1 cellular context compared by ENCODE assay signal in genomic region chr7:151352512-151352911, GRCh38.
TF ChIP-seq lines count a peak whose summit lies in the region.

No MANE protein-coding gene starts in this region.

TF ChIP-seq in GM12878, 131 proteins besides CTCF, POLR2A, EP300 and RAD21:
- TF ChIP-seq, protein P1, sequence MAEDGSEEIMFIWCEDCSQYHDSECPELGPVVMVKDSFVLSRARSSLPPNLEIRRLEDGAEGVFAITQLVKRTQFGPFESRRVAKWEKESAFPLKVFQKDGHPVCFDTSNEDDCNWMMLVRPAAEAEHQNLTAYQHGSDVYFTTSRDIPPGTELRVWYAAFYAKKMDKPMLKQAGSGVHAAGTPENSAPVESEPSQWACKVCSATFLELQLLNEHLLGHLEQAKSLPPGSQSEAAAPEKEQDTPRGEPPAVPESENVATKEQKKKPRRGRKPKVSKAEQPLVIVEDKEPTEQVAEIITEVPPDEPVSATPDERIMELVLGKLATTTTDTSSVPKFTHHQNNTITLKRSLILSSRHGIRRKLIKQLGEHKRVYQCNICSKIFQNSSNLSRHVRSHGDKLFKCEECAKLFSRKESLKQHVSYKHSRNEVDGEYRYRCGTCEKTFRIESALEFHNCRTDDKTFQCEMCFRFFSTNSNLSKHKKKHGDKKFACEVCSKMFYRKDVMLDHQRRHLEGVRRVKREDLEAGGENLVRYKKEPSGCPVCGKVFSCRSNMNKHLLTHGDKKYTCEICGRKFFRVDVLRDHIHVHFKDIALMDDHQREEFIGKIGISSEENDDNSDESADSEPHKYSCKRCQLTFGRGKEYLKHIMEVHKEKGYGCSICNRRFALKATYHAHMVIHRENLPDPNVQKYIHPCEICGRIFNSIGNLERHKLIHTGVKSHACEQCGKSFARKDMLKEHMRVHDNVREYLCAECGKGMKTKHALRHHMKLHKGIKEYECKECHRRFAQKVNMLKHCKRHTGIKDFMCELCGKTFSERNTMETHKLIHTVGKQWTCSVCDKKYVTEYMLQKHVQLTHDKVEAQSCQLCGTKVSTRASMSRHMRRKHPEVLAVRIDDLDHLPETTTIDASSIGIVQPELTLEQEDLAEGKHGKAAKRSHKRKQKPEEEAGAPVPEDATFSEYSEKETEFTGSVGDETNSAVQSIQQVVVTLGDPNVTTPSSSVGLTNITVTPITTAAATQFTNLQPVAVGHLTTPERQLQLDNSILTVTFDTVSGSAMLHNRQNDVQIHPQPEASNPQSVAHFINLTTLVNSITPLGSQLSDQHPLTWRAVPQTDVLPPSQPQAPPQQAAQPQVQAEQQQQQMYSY (CRISPR knock-in tag; IDR thresholded peaks at IDR 0.05), result no peak
- TF ChIP-seq MTA2 (IDR thresholded peaks at IDR 0.05; ENCODE audit: low read depth) (no peak), RUNX3 (IDR thresholded peaks at IDR 0.05; ENCODE audit: low read length) (peak; percentile 34)
